8 cellular contexts compared by ENCODE assay signal in the genomic region with DNA sequence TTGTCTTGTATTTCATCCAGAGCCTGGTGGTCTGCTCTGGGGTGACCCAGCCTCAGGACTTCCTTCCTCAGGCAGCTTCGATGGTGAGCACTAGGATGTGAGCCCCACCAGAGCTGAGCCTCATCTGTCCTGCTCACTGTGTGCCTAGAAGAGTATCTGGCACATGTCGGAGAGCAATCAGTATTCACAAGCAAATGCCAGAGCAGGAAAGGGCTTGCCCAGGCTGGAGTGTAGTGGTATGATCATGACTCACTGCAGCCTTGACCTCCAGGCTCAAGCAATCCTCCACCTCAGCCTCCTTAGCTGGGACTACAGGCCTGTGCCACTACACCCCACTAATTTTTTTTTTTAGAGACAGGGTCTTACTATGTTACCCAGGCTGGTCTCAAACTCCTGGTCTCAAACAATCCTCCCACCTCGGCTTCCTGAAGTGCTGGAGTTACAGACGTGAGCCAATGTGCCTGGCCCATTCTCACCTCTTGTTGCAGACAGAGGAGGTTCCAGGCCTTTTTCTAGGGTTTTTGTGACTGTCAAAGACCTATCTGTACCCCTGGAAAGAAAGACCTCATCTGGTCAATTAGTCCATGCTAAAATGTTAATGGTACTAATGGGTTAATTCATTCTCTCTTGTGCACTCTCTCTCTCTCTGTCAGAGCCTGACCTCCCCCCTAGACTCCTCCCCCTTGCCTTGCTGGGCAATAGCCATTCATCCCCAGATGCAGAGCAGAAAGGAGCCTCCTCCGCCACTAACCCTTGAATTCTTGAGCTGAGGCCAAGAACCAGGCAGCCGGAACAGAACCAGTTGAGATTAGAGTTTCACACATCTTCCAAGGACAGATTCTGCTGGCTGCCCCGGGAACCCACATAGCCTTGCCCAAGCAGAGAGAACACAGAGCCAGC.
DNase-seq lines count a peak whose midpoint lies in the region; ATAC-seq, FAIRE-seq and TF ChIP-seq lines count a peak whose summit lies in the region.

No MANE protein-coding gene starts in this region.

- no peak for TF ChIP-seq CTCF in GM23338 (conservative IDR thresholded peaks at IDR 0.05; ENCODE audit: low read depth in 2 of 2)
- TF ChIP-seq CTCF in astrocyte (IDR thresholded peaks at IDR 0.05; ENCODE audit: insufficient read depth, low read depth, low read length): no peak
- no peak for TF ChIP-seq CTCF in hepatocyte (IDR thresholded peaks at IDR 0.05; ENCODE audit: poor library complexity)
- no peak for TF ChIP-seq CTCF in sigmoid colon (IDR thresholded peaks at IDR 0.05)

- H3K9me3 Mint-ChIP-seq in GM23338 (no peaks in the 10 kb centered on the region; the same call in 2 of the 3 replicates), astrocyte (ENCODE audit: unreplicated experiment) (no peaks in the 10 kb centered on the region)
- H3K9me3 Mint-ChIP-seq in activated T-cell treated with anti-CD3 and anti-CD28 coated beads, Interleukin-2, amount 50 U/mL, for 4 hours: no peaks in the 10 kb centered on the region

- ATAC-seq in GM23338: peak; percentile 91
- ATAC-seq in activated T-cell treated with anti-CD3 and anti-CD28 coated beads, Interleukin-2, amount 50 U/mL, for 4 hours: no peak
- ATAC-seq in GM21360 (IDR thresholded peaks at IDR 0.05; ENCODE audit: unreplicated experiment): no peak
- no peak for ATAC-seq in HG02610 (IDR thresholded peaks at IDR 0.05; ENCODE audit: unreplicated experiment)

- 58% methylated on average over 7 of the region's 7 CpGs for WGBS in hepatocyte (ENCODE audit: low lambda C conversion rate, missing lambda C conversion rate)
- WGBS in sigmoid colon, 2 donors: 54 to 59% methylated on average over 7 of the region's 7 CpGs

- FAIRE-seq in astrocyte (lab: Jason Lieb, UNC) (peak; percentile 55), frontal cortex (lab: Jason Lieb, UNC) (no peak)

- H3K4me3 Mint-ChIP-seq in GM23338 (no peak overlapping the region; the same call in 2 of the 3 replicates), astrocyte (ENCODE audit: unreplicated experiment) (peak overlapping the region; percentile 71)
- H3K4me3 Mint-ChIP-seq in activated T-cell treated with anti-CD3 and anti-CD28 coated beads, Interleukin-2, amount 50 U/mL, for 4 hours: no peak overlapping the region

- peak overlapping the region; percentile 1; the same call in 1 of the 2 replicates for H2AFZ ChIP-seq in GM23338
- peak overlapping the region; percentile 67 for H2AFZ ChIP-seq in astrocyte (ENCODE audit: low read depth, low read length)
- H2AFZ ChIP-seq in hepatocyte: no peak overlapping the region

- peaks cover 8% of the 10 kb centered on the region for H3K27me3 Mint-ChIP-seq in GM23338 (ENCODE audit: insufficient read depth, low read depth, poor library complexity)
- no peaks in the 10 kb centered on the region for H3K27me3 Mint-ChIP-seq in astrocyte (ENCODE audit: low read depth, unreplicated experiment)
- no peaks in the 10 kb centered on the region for H3K27me3 Mint-ChIP-seq in activated T-cell treated with anti-CD3 and anti-CD28 coated beads, Interleukin-2, amount 50 U/mL, for 4 hours (ENCODE audit: low read depth)

- H3K27me3 ChIP-seq in GM23338 (ENCODE audit: insufficient read depth) (no peaks in the 10 kb centered on the region), astrocyte (ENCODE audit: insufficient read depth, low read length) (no peaks in the 10 kb centered on the region), hepatocyte (no peaks in the 10 kb centered on the region), sigmoid colon (no peaks in the 10 kb centered on the region)

- TF ChIP-seq EP300 in sigmoid colon (IDR thresholded peaks at IDR 0.05): no peak

- peak overlapping the region; percentile 58; the same call in 1 of the 2 replicates for H3K27ac ChIP-seq in GM23338 (ENCODE audit: low read depth)
- peak overlapping the region; percentile 52 for H3K27ac ChIP-seq in astrocyte (ENCODE audit: low read depth, low read length)
- no peak overlapping the region for H3K27ac ChIP-seq in hepatocyte
- peak overlapping the region in 3 of 4 donors; percentile 49 to 66 (median 58) for H3K27ac ChIP-seq in sigmoid colon

- H3K79me2 ChIP-seq in GM23338 (replicated peaks; ENCODE audit: insufficient read depth) (no peaks in the 10 kb centered on the region), astrocyte (ENCODE audit: insufficient read depth, low read length) (no peaks in the 10 kb centered on the region), hepatocyte (no peaks in the 10 kb centered on the region)

- H4K20me1 ChIP-seq in GM23338 (replicated peaks; ENCODE audit: insufficient read depth) (no peaks in the 10 kb centered on the region), astrocyte (ENCODE audit: insufficient read depth, low read length) (no peaks in the 10 kb centered on the region), hepatocyte (ENCODE audit: insufficient read depth, poor library complexity, severe bottlenecking) (no peaks in the 10 kb centered on the region)

- no peaks in the 10 kb centered on the region for H3K36me3 ChIP-seq in GM23338 (ENCODE audit: insufficient read depth)
- no peaks in the 10 kb centered on the region for H3K36me3 ChIP-seq in astrocyte (ENCODE audit: insufficient read depth, low read length)
- no peaks in the 10 kb centered on the region for H3K36me3 ChIP-seq in hepatocyte (replicated peaks; ENCODE audit: insufficient read depth, low read depth)
- H3K36me3 ChIP-seq in sigmoid colon: no peaks in the 10 kb centered on the region

- H3K4me3 ChIP-seq in GM23338 (no peak overlapping the region), astrocyte (ENCODE audit: insufficient read depth, low read depth, low read length) (no peak overlapping the region), hepatocyte (no peak overlapping the region), sigmoid colon (no peak overlapping the region)

- peak overlapping the region; percentile 89; the same call in 1 of the 2 replicates for H3K27ac Mint-ChIP-seq in GM23338
- peak overlapping the region; percentile 88 for H3K27ac Mint-ChIP-seq in astrocyte (ENCODE audit: unreplicated experiment)

- H3K4me1 ChIP-seq in GM23338 (ENCODE audit: insufficient read depth) (peaks cover 41% of the 10 kb centered on the region), astrocyte (ENCODE audit: insufficient read depth, low read length) (peaks cover 31% of the 10 kb centered on the region), hepatocyte (ENCODE audit: insufficient read depth) (peaks cover 15% of the 10 kb centered on the region), sigmoid colon (peaks cover 0 to 27% (median 20%) of the 10 kb centered on the region in 4 donors)

- intact Hi-C loops in sigmoid colon (cut with DNase I): no loop called here

- peak overlapping the region; percentile 25 for H3K9ac ChIP-seq in astrocyte (ENCODE audit: low read length)

- H3K4me1 Mint-ChIP-seq in GM23338 (peaks cover 39% of the 10 kb centered on the region), astrocyte (ENCODE audit: low read depth, unreplicated experiment) (peaks cover 46% of the 10 kb centered on the region)
- H3K4me1 Mint-ChIP-seq in activated T-cell treated with anti-CD3 and anti-CD28 coated beads, Interleukin-2, amount 50 U/mL, for 4 hours (ENCODE audit: low read depth): no peaks in the 10 kb centered on the region

- H3K9me3 ChIP-seq in astrocyte (ENCODE audit: insufficient read depth, low read depth, low read length): no peaks in the 10 kb centered on the region
- no peaks in the 10 kb centered on the region for H3K9me3 ChIP-seq in hepatocyte (ENCODE audit: low read depth)
- no peaks in the 10 kb centered on the region for H3K9me3 ChIP-seq in sigmoid colon

- peaks cover 20% of the 10 kb centered on the region; the same call in 1 of the 2 replicates for H3F3A ChIP-seq in GM23338 (replicated peaks; ENCODE audit: low read depth)

- H3K4me2 ChIP-seq in GM23338 (peak overlapping the region; percentile 66), astrocyte (ENCODE audit: low read length) (peak overlapping the region; percentile 66), hepatocyte (peak overlapping the region; percentile 13)

- H3K9me2 ChIP-seq in GM23338 (ENCODE audit: insufficient read depth) (0 out of 2 replicates have a peak, but pooled peaks cover 3% of the 10 kb centered on the region), hepatocyte (replicated peaks; ENCODE audit: insufficient read depth) (no peaks in the 10 kb centered on the region)

- no peak for TF ChIP-seq POLR2A in sigmoid colon (IDR thresholded peaks at IDR 0.05)

- DNase-seq in GM23338 (ENCODE audit: low spot score) (peak; percentile 76), astrocyte (ENCODE audit: low read depth) (peak; percentile 90), hepatocyte (ENCODE audit: low spot score) (peak; percentile 68), sigmoid colon (peak; percentile 69), frontal cortex (ENCODE audit: low spot score in 2 of 2) (no peak)
- DNase-seq in activated T-cell treated with anti-CD3 and anti-CD28 coated beads, Interleukin-2, amount 50 U/mL, for 4 hours: no peak

- H3K36me3 Mint-ChIP-seq in GM23338 (ENCODE audit: low read depth): no peaks in the 10 kb centered on the region
- no peaks in the 10 kb centered on the region for H3K36me3 Mint-ChIP-seq in astrocyte (ENCODE audit: low read depth, unreplicated experiment)
- no peaks in the 10 kb centered on the region for H3K36me3 Mint-ChIP-seq in activated T-cell treated with anti-CD3 and anti-CD28 coated beads, Interleukin-2, amount 50 U/mL, for 4 hours (ENCODE audit: insufficient read depth)

TF ChIP-seq in GM23338, 12 proteins besides CTCF, POLR2A, EP300 and RAD21 (continues in another document):
- no peak for TF ChIP-seq ZNF114 (CRISPR knock-in tag; IDR thresholded peaks at IDR 0.05)

Comparison
In these comparisons a context has a peak if more than half of its experiments do, and no peak if none do; other contexts are left out.
1. DNase-seq: peak in GM23338 (single experiment), astrocyte (single experiment), hepatocyte (single experiment) and sigmoid colon (single experiment); none in activated T-cell treated with anti-CD3 and anti-CD28 coated beads, Interleukin-2, amount 50 U/mL, for 4 hours (single experiment) and frontal cortex (0 of 2).
2. H3K4me2 ChIP-seq: peak in every context shown above with its lines; median percentile 66 in GM23338; 66 in astrocyte; 13 in hepatocyte.